In genomic region chr10:78041170-78042057, GRCh38 we compare ENCODE assay signal across 11 cellular contexts. TPM values are rescaled to one million over a fixed set of nuclear protein-coding genes. Genes with fewer than 3 reads are reported as not detected.
DNase-seq lines count a peak whose midpoint lies in the region; ATAC-seq, FAIRE-seq and TF ChIP-seq lines count a peak whose summit lies in the region.
"Had no signal": no experiment of that assay in that cellular context is flagged by ENCODE, and none has a peak within 500 bp of the region (broad histone marks: within the 10 kb centered on the region; RNA-seq: fewer than 3 reads in every experiment).

No MANE protein-coding gene starts in this region.

- no peak overlapping the region for H4K91ac ChIP-seq in IMR-90 (ENCODE audit: insufficient read depth, low read depth, low read length)

- WGBS in IMR-90 (ENCODE audit: extremely low coverage in 2 of 2, insufficient read length in 1 of 2), 2 experiments, result 90% methylated on average over 2 of the region's 5 CpGs; no CpG with 5 or more reads in 1 of the 2 experiments

- H3K27ac ChIP-seq in IMR-90 (ENCODE audit: insufficient read depth, low read length), result no peak overlapping the region
- H3K27ac ChIP-seq in astrocyte (ENCODE audit: low read depth, low read length), result no peak overlapping the region
- H3K27ac ChIP-seq: esophagus muscularis mucosa had no signal

- H2BK20ac ChIP-seq in IMR-90 (ENCODE audit: low read depth, low read length), result no peak overlapping the region

- H3K9me1 ChIP-seq in IMR-90 (ENCODE audit: insufficient read depth, low read length), result peaks cover 31% of the 10 kb centered on the region

- H2BK120ac ChIP-seq in IMR-90 (ENCODE audit: low read depth, low read length), result no peak overlapping the region

- in situ Hi-C loops in IMR-90 (cut with MboI; ENCODE audit: low sequenced_read_pairs), result loop anchor here (10.0 kb wide), 2 partner anchors 263 to 1033 kb away; no protein-coding TSS in a partner anchor

- H2AFZ ChIP-seq in IMR-90 (replicated peaks; ENCODE audit: low read length, poor library complexity) (no peak overlapping the region), astrocyte (ENCODE audit: low read depth, low read length) (no peak overlapping the region)

- H3K9me3 Mint-ChIP-seq in astrocyte (ENCODE audit: unreplicated experiment), result no peaks in the 10 kb centered on the region

- no peak overlapping the region for H3K56ac ChIP-seq in IMR-90 (ENCODE audit: extremely low read depth, insufficient read depth, low read length)

- H3K4me2 ChIP-seq in IMR-90 (ENCODE audit: low read depth, low read length) (no peak overlapping the region), astrocyte (ENCODE audit: low read length) (no peak overlapping the region)

- H4K8ac ChIP-seq in IMR-90 (ENCODE audit: low read depth in 2 of 2, low read length in 2 of 2), result no peak overlapping the region

- peaks cover 61% of the 10 kb centered on the region for H3K4me1 Mint-ChIP-seq in astrocyte (ENCODE audit: low read depth, unreplicated experiment)

- TF ChIP-seq RAD21 in IMR-90 (IDR thresholded peaks at IDR 0.05; ENCODE audit: low read length), result no peak

- no peaks in the 10 kb centered on the region for H3K27me3 Mint-ChIP-seq in astrocyte (ENCODE audit: low read depth, unreplicated experiment)

- H3K36me3 ChIP-seq in IMR-90 (ENCODE audit: control insufficient read depth, insufficient read depth, low read length) (peaks cover 50% of the 10 kb centered on the region), astrocyte (ENCODE audit: insufficient read depth, low read length) (peaks cover 63% of the 10 kb centered on the region)

- POLR2A ChIA-PET in IMR-90 (lab: Charles Lee; ENCODE audit: unreplicated experiment), result interaction anchor here (0.6 kb wide), 1 partner anchor 25 kb away, joined by 11 read pairs; no protein-coding TSS in a partner anchor

- H3K4me1 ChIP-seq in IMR-90 (ENCODE audit: control insufficient read depth, insufficient read depth, low read length) (peaks cover 12% of the 10 kb centered on the region), astrocyte (ENCODE audit: insufficient read depth, low read length) (peaks cover 24% of the 10 kb centered on the region)

- no peak overlapping the region for H4K5ac ChIP-seq in IMR-90 (ENCODE audit: low read depth, low read length)

- DNase-seq in activated CD8-positive, alpha-beta memory T cell treated with anti-CD3 and anti-CD28 coated beads, Interleukin-2, amount 50 U/mL, for 48 hours, result peak; percentile 70
- DNase-seq in activated CD8-positive, alpha-beta memory T cell treated with anti-CD3 and anti-CD28 coated beads for 24 hours, result no peak
- DNase-seq in IMR-90 (no peak), astrocyte (ENCODE audit: low read depth) (no peak), posterior vena cava (ENCODE audit: low spot score) (peak; percentile 28), nucleus accumbens (lab: John Stamatoyannopoulos, UW) (no peak), NCI-H1092 (lab: John Stamatoyannopoulos, UW) (no peak)
- DNase-seq: GF-D8, NCI-H526 treated with DMSO at 0.1 percent for 48 hours had no signal

- H3K4ac ChIP-seq in IMR-90 (ENCODE audit: low read depth, low read length), result no peak overlapping the region

- TF ChIP-seq POLR2A in IMR-90 (IDR thresholded peaks at IDR 0.05; ENCODE audit: low read depth, low read length), result no peak

- CTCF ChIA-PET in IMR-90 (lab: Yijun Ruan, JAX), result no interaction called here

- no peaks in the 10 kb centered on the region for H3K27me3 ChIP-seq in IMR-90 (ENCODE audit: control insufficient read depth, insufficient read depth, low read length)
- no peaks in the 10 kb centered on the region for H3K27me3 ChIP-seq in astrocyte (ENCODE audit: insufficient read depth, low read length)
- H3K27me3 ChIP-seq: esophagus muscularis mucosa had no signal

- TF ChIP-seq CTCF in IMR-90 (conservative IDR thresholded peaks at IDR 0.05; ENCODE audit: low read depth, low read length) (no peak), astrocyte (IDR thresholded peaks at IDR 0.05; ENCODE audit: insufficient read depth, low read depth, low read length) (no peak)

- H3K9me3 ChIP-seq in IMR-90 (ENCODE audit: control insufficient read depth, insufficient read depth, low read length) (no peaks in the 10 kb centered on the region), astrocyte (ENCODE audit: insufficient read depth, low read depth, low read length) (no peaks in the 10 kb centered on the region)
- H3K9me3 ChIP-seq: esophagus muscularis mucosa had no signal

- no peak overlapping the region for H2AK5ac ChIP-seq in IMR-90 (ENCODE audit: low read depth, low read length)

- no peak overlapping the region for H3K18ac ChIP-seq in IMR-90 (ENCODE audit: low read depth, low read length)

- FAIRE-seq in astrocyte (lab: Jason Lieb, UNC), result no peak

- no peak overlapping the region for H3K9ac ChIP-seq in IMR-90 (ENCODE audit: low read depth, low read length)
- no peak overlapping the region for H3K9ac ChIP-seq in astrocyte (ENCODE audit: low read length)

- dilution Hi-C loops in IMR-90 (cut with HindIII; ENCODE audit: low sequenced_read_pairs, unreplicated experiment), result no loop called here

- no peak overlapping the region for H3K27ac Mint-ChIP-seq in astrocyte (ENCODE audit: unreplicated experiment)

- peaks cover 49% of the 10 kb centered on the region for H3K79me2 ChIP-seq in astrocyte (ENCODE audit: insufficient read depth, low read length)

- no peak overlapping the region for H3K23ac ChIP-seq in IMR-90 (ENCODE audit: low read depth, low read length)

- H3K14ac ChIP-seq in IMR-90 (replicated peaks; ENCODE audit: low read depth, low read length), result no peak overlapping the region

- H3K4me3 ChIP-seq in IMR-90 (ENCODE audit: insufficient read depth, low read depth, low read length), result no peak overlapping the region
- no peak overlapping the region for H3K4me3 ChIP-seq in astrocyte (ENCODE audit: insufficient read depth, low read depth, low read length)
- H3K4me3 ChIP-seq: esophagus muscularis mucosa had no signal

- ATAC-seq in IMR-90 (ENCODE audit: low read depth) (no peak), GM19351 (IDR thresholded peaks at IDR 0.05; ENCODE audit: unreplicated experiment) (no peak)

- H3K79me1 ChIP-seq in IMR-90 (ENCODE audit: low read depth in 1 of 2, low read length in 2 of 2), result peaks cover 34 to 76% of the 10 kb centered on the region in 2 experiments

- intact Hi-C loops in IMR-90 (cut with micrococcal nuclease) (loop anchor here (10.0 kb wide), 1 partner anchor 713 kb away; no protein-coding TSS in a partner anchor), posterior vena cava (cut with DNase I) (loop anchor here (5.0 to 10.0 kb wide), 2 partner anchors 263 to 1021 kb away; no protein-coding TSS in a partner anchor)

- peaks cover 33% of the 10 kb centered on the region for H3K36me3 Mint-ChIP-seq in astrocyte (ENCODE audit: low read depth, unreplicated experiment)

- peak overlapping the region; percentile 33 for H2AK9ac ChIP-seq in IMR-90 (replicated peaks; ENCODE audit: low read depth, low read length, poor library complexity)

- H2BK5ac ChIP-seq in IMR-90 (ENCODE audit: low read depth, low read length, poor library complexity, severe bottlenecking), result no peak overlapping the region

- no peak overlapping the region for H2BK15ac ChIP-seq in IMR-90 (ENCODE audit: low read depth, low read length)

- BruUV-seq in IMR-90 (replicated peaks; lab: Mats Ljungman, UMichigan), result no TSS peak

- H4K20me1 ChIP-seq in IMR-90 (ENCODE audit: insufficient read depth, low read length) (peaks cover 84% of the 10 kb centered on the region), astrocyte (ENCODE audit: insufficient read depth, low read length) (peaks cover 83% of the 10 kb centered on the region)

- H3K4me3 Mint-ChIP-seq in astrocyte (ENCODE audit: unreplicated experiment), result peak overlapping the region; percentile 14

TF ChIP-seq in IMR-90, 13 proteins besides CTCF, POLR2A, EP300 and RAD21 (continues in another document):
- TF ChIP-seq ELK1 (IDR thresholded peaks at IDR 0.05; ENCODE audit: borderline replicate concordance, low read depth, low read length) (no peak), MXI1 (IDR thresholded peaks at IDR 0.05; ENCODE audit: borderline replicate concordance, low read depth, low read length) (no peak), MAFK (IDR thresholded peaks at IDR 0.05; ENCODE audit: low read depth, low read length) (no peak), SMC3 (IDR thresholded peaks at IDR 0.05; ENCODE audit: low read depth, low read length) (no peak), RCOR1 (IDR thresholded peaks at IDR 0.05; ENCODE audit: insufficient replicate concordance, low read length) (no peak), CHD1 (IDR thresholded peaks at IDR 0.05; ENCODE audit: low read depth, low read length) (no peak), CEBPB (IDR thresholded peaks at IDR 0.05; ENCODE audit: low read depth, low read length) (no peak), BHLHE40 (IDR thresholded peaks at IDR 0.05; ENCODE audit: low read depth, low read length) (no peak), MAZ (IDR thresholded peaks at IDR 0.05; ENCODE audit: borderline replicate concordance, low read depth, low read length) (no peak), RFX5 (IDR thresholded peaks at IDR 0.05; ENCODE audit: low read depth, low read length) (no peak)

RNA-seq across cellular contexts. Expression of gene RPS24, which starts 7.8 kb away (rescaled TPM):
- 1,664 and 2,173 TPM in 2 replicates for total RNA-seq in IMR-90 (2012; rRNA removed)
- polyA plus RNA-seq in IMR-90 (2012; rRNA removed), result 4,072 and 4,721 TPM in 2 replicates
- polyA plus RNA-seq in IMR-90 (2012; cell fraction: cytosol; rRNA removed), result 634 and 883 TPM in 2 replicates
- polyA plus RNA-seq in IMR-90 (2012; cell fraction: nucleus; rRNA removed; ENCODE audit: low replicate concordance), result 92.6 and 891 TPM in 2 replicates
- total RNA-seq in astrocyte, result 1,230 and 1,331 TPM in 2 replicates
- 1,000 to 10,000 TPM; 1,129 to 1,204 TPM for total RNA-seq in posterior vena cava

RNA-seq across cellular contexts. Expression of gene POLR3A, which starts 12.1 kb away (rescaled TPM):
- total RNA-seq in IMR-90 (2012; rRNA removed) (21.4 and 24.4 TPM in 2 replicates), astrocyte (28.8 and 31.4 TPM in 2 replicates), posterior vena cava (10 to 100 TPM in 1 of 2 donors, 1 to 10 TPM in 1; 8.2 to 10.1 TPM)
- 11.9 TPM in 2 replicates for polyA plus RNA-seq in IMR-90 (2012; rRNA removed)
- 4.6 and 5.4 TPM in 2 replicates for polyA plus RNA-seq in IMR-90 (2012; cell fraction: cytosol; rRNA removed)
- polyA plus RNA-seq in IMR-90 (2012; cell fraction: nucleus; rRNA removed; ENCODE audit: low replicate concordance), result 15.0 and 31.1 TPM in 2 replicates

Comparison
In these comparisons a context has a peak if more than half of its experiments do, and no peak if none do; other contexts are left out.
1. DNase-seq: peak in activated CD8-positive, alpha-beta memory T cell treated with anti-CD3 and anti-CD28 coated beads, Interleukin-2, amount 50 U/mL, for 48 hours (single experiment) and posterior vena cava (single experiment); none in activated CD8-positive, alpha-beta memory T cell treated with anti-CD3 and anti-CD28 coated beads for 24 hours (single experiment), IMR-90 (single experiment), astrocyte (single experiment), nucleus accumbens (0 of 56) and NCI-H1092 (single experiment).